22 cellular contexts compared by ENCODE assay signal in the genomic region with DNA sequence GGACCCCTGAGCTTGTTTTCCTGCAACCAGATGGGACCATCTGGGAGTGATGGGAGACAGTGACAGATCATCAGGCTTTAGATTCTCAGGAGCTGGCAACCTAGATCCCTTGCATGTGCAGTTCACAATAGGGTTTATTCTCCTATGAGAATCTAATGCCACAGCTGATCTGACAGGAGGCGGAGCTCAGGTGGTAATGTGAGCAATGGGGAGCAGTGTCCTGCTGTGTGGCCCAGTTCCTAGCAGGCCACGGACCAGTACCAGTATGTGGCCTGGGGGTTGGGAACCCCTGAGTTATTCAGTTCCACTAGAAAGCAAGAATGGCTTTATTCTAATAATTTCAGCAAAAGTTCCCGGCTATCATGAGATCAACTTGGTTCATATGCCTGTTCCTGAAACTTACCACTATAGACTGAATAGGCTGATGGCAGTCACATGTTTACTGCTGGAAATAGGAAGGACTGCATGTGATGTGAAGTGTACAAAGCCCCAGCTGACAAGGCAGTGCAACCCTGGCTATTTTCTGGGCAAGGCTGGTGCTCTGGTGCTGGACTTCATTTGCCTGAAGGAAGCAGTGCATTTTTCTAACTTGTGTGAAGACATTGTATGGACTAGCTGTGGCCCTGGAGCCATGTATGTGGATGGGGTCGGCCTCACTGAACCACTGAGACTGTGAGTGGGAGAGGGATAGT.
DNase-seq lines count a peak whose midpoint lies in the region; ATAC-seq and TF ChIP-seq lines count a peak whose summit lies in the region.
"Had no signal": no experiment of that assay in that cellular context is flagged by ENCODE, and none has a peak within 500 bp of the region (broad histone marks: within the 10 kb centered on the region; RNA-seq: fewer than 3 reads in every experiment).

No MANE protein-coding gene starts in this region.

- H3K36me3 ChIP-seq in HEK293 (ENCODE audit: control insufficient read depth in 2 of 2, insufficient read depth in 1 of 2, low read length in 2 of 2) = no peaks in the 10 kb centered on the region
- no peaks in the 10 kb centered on the region for H3K36me3 ChIP-seq in adrenal gland (replicated peaks in 1 of 2)
- H3K36me3 ChIP-seq in osteoblast (ENCODE audit: insufficient read depth, low read length) = no peaks in the 10 kb centered on the region
- H3K36me3 ChIP-seq: colonic mucosa, vagina had no signal

- H2AFZ ChIP-seq in osteoblast (ENCODE audit: low read length) = no peak overlapping the region

- H4K20me1 ChIP-seq in osteoblast (ENCODE audit: insufficient read depth, low read length) = no peaks in the 10 kb centered on the region

- no peaks in the 10 kb centered on the region for H3K4me1 ChIP-seq in HEK293 (ENCODE audit: control insufficient read depth, insufficient read depth, low read length)
- peaks cover 0 to 6% of the 10 kb centered on the region in 2 donors for H3K4me1 ChIP-seq in adrenal gland (replicated peaks in 1 of 2)
- no peaks in the 10 kb centered on the region for H3K4me1 ChIP-seq in osteoblast (ENCODE audit: insufficient read depth, low read length)
- H3K4me1 ChIP-seq: colonic mucosa had no signal

- H3K79me2 ChIP-seq in osteoblast (ENCODE audit: insufficient read depth, low read length) = no peaks in the 10 kb centered on the region

- peaks cover 5% of the 10 kb centered on the region for H3K9me3 Mint-ChIP-seq in type B pancreatic cell
- H3K9me3 Mint-ChIP-seq: activated naive CD4-positive, alpha-beta T cell treated with anti-CD3 and anti-CD28 coated beads for 36 hours; effector memory CD8-positive, alpha-beta T cell had no signal

- peaks cover 32% of the 10 kb centered on the region for H3K4me1 Mint-ChIP-seq in type B pancreatic cell (ENCODE audit: unreplicated experiment)

- no peak overlapping the region for H3K4me2 ChIP-seq in osteoblast (ENCODE audit: insufficient read depth, low read length)
- H3K4me2 ChIP-seq: KMS-11 had no signal

- H3K4me3 ChIP-seq in HEK293 (ENCODE audit: low read depth, low read length) (no peak overlapping the region), adrenal gland (no peak overlapping the region), osteoblast (ENCODE audit: insufficient read depth, low read length) (no peak overlapping the region)
- H3K4me3 ChIP-seq: colonic mucosa, SK-N-MC, vagina had no signal

- POLR2A ChIA-PET in HEK293 (lab: Yijun Ruan, JAX) = interaction anchor here (0.6 kb wide), 1 partner anchor 397 kb away, joined by 4 read pairs; no protein-coding TSS in a partner anchor

- peak overlapping the region; percentile 62 for H3K27ac Mint-ChIP-seq in type B pancreatic cell
- H3K27ac Mint-ChIP-seq: activated naive CD4-positive, alpha-beta T cell treated with anti-CD3 and anti-CD28 coated beads for 36 hours; activated T-cell treated with anti-CD3 and anti-CD28 coated beads, Interleukin-2, amount 50 U/mL, for 72 hours; CD4-positive, CD25-positive, alpha-beta regulatory T cell; effector memory CD8-positive, alpha-beta T cell; HFFc6 had no signal

- peak in 4 of 7 donors; percentile 20 to 28 (median 25) for DNase-seq in adrenal gland
- peak; percentile 74 for DNase-seq in medulla oblongata (ENCODE audit: extremely low spot score)
- no peak for DNase-seq in type B pancreatic cell (ENCODE audit: extremely low spot score, unreplicated experiment)
- no peak for DNase-seq in osteoblast (ENCODE audit: insufficient read length, low spot score, missing footprints)
- no peak for DNase-seq in activated CD8-positive, alpha-beta memory T cell treated with anti-CD3 and anti-CD28 coated beads, Interleukin-2, amount 50 U/mL, for 48 hours
- DNase-seq: activated CD4-positive, alpha-beta T cell treated with anti-CD3 and anti-CD28 coated beads for 4 hours; activated CD8-positive, alpha-beta memory T cell treated with anti-CD3 and anti-CD28 coated beads for 24 hours; activated naive CD4-positive, alpha-beta T cell treated with anti-CD3 and anti-CD28 coated beads for 36 hours; activated T-cell treated with anti-CD3 and anti-CD28 coated beads, Interleukin-2, amount 50 U/mL, for 72 hours; CD4-positive, CD25-positive, alpha-beta regulatory T cell; colonic mucosa; effector memory CD8-positive, alpha-beta T cell; HFFc6; NCI-H187; NCI-H526; stimulated activated CD4-positive, alpha-beta T cell treated with anti-CD3 and anti-CD28 coated beads, Interleukin-4, amount 100 ng/mL, for 4 hours; stimulated activated naive CD4-positive, alpha-beta T cell had no signal

- peak overlapping the region; percentile 60 for H3K4me3 Mint-ChIP-seq in type B pancreatic cell
- H3K4me3 Mint-ChIP-seq: activated naive CD4-positive, alpha-beta T cell treated with anti-CD3 and anti-CD28 coated beads for 36 hours; activated T-cell treated with anti-CD3 and anti-CD28 coated beads, Interleukin-2, amount 50 U/mL, for 72 hours; CD4-positive, CD25-positive, alpha-beta regulatory T cell; effector memory CD8-positive, alpha-beta T cell; HFFc6 had no signal

- no peak for TF ChIP-seq POLR2A in adrenal gland (IDR thresholded peaks at IDR 0.05)

- H3K27me3 ChIP-seq in adrenal gland (no peaks in the 10 kb centered on the region), osteoblast (ENCODE audit: insufficient read depth, low read length) (peaks cover 7% of the 10 kb centered on the region)
- H3K27me3 ChIP-seq: colonic mucosa, vagina had no signal

- intact Hi-C loops in adrenal gland (cut with DNase I) = no loop called here

- TF ChIP-seq CTCF in HEK293 (tag by site-specific recombination; IDR thresholded peaks at IDR 0.05) (no peak), adrenal gland (IDR thresholded peaks at IDR 0.05) (no peak), type B pancreatic cell (conservative IDR thresholded peaks at IDR 0.05) (no peak), osteoblast (IDR thresholded peaks at IDR 0.05; ENCODE audit: extremely low read depth, low read depth, low read length) (no peak)

- ATAC-seq in SK-N-SH treated with all-trans-retinoic acid at 6 μM for 48 hours = no peak
- ATAC-seq: activated T-cell treated with anti-CD3 and anti-CD28 coated beads, Interleukin-2, amount 50 U/mL, for 72 hours; effector memory CD8-positive, alpha-beta T cell had no signal

- WGBS in adrenal gland, 4 donors = 77 to 90% (median 89%) methylated on average over 3 to 4 of the region's 4 CpGs

- H3K36me3 Mint-ChIP-seq in type B pancreatic cell = no peaks in the 10 kb centered on the region
- H3K36me3 Mint-ChIP-seq: CD4-positive, CD25-positive, alpha-beta regulatory T cell had no signal

- CTCF ChIA-PET in HEK293 (lab: Yijun Ruan, JAX) = no interaction called here

- H3K9me3 ChIP-seq in HEK293 (ENCODE audit: control insufficient read depth, insufficient read depth, low read depth, low read length) (no peaks in the 10 kb centered on the region), adrenal gland (replicated peaks in 1 of 3) (no peaks in the 10 kb centered on the region), osteoblast (ENCODE audit: low read depth, low read length) (no peaks in the 10 kb centered on the region)
- H3K9me3 ChIP-seq: colonic mucosa, vagina had no signal

- no peaks in the 10 kb centered on the region for H3K27me3 Mint-ChIP-seq in type B pancreatic cell

- no peak overlapping the region for H3K27ac ChIP-seq in HEK293 (ENCODE audit: extremely low read depth, low read depth, low read length)
- H3K27ac ChIP-seq in adrenal gland = no peak overlapping the region
- no peak overlapping the region for H3K27ac ChIP-seq in osteoblast (ENCODE audit: low read depth, low read length)
- H3K27ac ChIP-seq: colonic mucosa, KMS-11, SK-N-MC, vagina had no signal

TF ChIP-seq in HEK293, 187 proteins besides CTCF, POLR2A, EP300 and RAD21:
- TF ChIP-seq, protein P1, sequence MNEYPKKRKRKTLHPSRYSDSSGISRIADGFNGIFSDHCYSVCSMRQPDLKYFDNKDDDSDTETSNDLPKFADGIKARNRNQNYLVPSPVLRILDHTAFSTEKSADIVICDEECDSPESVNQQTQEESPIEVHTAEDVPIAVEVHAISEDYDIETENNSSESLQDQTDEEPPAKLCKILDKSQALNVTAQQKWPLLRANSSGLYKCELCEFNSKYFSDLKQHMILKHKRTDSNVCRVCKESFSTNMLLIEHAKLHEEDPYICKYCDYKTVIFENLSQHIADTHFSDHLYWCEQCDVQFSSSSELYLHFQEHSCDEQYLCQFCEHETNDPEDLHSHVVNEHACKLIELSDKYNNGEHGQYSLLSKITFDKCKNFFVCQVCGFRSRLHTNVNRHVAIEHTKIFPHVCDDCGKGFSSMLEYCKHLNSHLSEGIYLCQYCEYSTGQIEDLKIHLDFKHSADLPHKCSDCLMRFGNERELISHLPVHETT (tag by site-specific recombination; IDR thresholded peaks at IDR 0.05) = no peak
- peak; percentile 98 for TF ChIP-seq ZNF610 (tag by site-specific recombination; IDR thresholded peaks at IDR 0.05; ENCODE audit: borderline replicate concordance)

TF ChIP-seq in SK-N-SH treated with all-trans-retinoic acid at 6 μM for 48 hours, 23 proteins besides CTCF, POLR2A, EP300 and RAD21:
- TF ChIP-seq, protein P2, sequence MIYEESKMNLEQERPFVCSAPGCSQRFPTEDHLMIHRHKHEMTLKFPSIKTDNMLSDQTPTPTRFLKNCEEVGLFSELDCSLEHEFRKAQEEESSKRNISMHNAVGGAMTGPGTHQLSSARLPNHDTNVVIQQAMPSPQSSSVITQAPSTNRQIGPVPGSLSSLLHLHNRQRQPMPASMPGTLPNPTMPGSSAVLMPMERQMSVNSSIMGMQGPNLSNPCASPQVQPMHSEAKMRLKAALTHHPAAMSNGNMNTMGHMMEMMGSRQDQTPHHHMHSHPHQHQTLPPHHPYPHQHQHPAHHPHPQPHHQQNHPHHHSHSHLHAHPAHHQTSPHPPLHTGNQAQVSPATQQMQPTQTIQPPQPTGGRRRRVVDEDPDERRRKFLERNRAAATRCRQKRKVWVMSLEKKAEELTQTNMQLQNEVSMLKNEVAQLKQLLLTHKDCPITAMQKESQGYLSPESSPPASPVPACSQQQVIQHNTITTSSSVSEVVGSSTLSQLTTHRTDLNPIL (CRISPR knock-in tag; IDR thresholded peaks at IDR 0.05; ENCODE audit: low read depth) = no peak
- TF ChIP-seq, protein P3, sequence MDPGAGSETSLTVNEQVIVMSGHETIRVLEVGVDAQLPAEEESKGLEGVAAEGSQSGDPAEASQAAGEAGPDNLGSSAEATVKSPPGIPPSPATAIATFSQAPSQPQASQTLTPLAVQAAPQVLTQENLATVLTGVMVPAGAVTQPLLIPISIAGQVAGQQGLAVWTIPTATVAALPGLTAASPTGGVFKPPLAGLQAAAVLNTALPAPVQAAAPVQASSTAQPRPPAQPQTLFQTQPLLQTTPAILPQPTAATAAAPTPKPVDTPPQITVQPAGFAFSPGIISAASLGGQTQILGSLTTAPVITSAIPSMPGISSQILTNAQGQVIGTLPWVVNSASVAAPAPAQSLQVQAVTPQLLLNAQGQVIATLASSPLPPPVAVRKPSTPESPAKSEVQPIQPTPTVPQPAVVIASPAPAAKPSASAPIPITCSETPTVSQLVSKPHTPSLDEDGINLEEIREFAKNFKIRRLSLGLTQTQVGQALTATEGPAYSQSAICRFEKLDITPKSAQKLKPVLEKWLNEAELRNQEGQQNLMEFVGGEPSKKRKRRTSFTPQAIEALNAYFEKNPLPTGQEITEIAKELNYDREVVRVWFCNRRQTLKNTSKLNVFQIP (CRISPR knock-in tag; IDR thresholded peaks at IDR 0.05; ENCODE audit: borderline replicate concordance, low read depth) = no peak

Comparison
In these comparisons a context has a peak if more than half of its experiments do, and no peak if none do; other contexts are left out.
1. DNase-seq: peak in adrenal gland (4 of 7) and medulla oblongata (single experiment); none in type B pancreatic cell (single experiment), osteoblast (single experiment) and activated CD8-positive, alpha-beta memory T cell treated with anti-CD3 and anti-CD28 coated beads, Interleukin-2, amount 50 U/mL, for 48 hours (single experiment).